8 cellular contexts compared by ENCODE assay signal in the genomic region with DNA sequence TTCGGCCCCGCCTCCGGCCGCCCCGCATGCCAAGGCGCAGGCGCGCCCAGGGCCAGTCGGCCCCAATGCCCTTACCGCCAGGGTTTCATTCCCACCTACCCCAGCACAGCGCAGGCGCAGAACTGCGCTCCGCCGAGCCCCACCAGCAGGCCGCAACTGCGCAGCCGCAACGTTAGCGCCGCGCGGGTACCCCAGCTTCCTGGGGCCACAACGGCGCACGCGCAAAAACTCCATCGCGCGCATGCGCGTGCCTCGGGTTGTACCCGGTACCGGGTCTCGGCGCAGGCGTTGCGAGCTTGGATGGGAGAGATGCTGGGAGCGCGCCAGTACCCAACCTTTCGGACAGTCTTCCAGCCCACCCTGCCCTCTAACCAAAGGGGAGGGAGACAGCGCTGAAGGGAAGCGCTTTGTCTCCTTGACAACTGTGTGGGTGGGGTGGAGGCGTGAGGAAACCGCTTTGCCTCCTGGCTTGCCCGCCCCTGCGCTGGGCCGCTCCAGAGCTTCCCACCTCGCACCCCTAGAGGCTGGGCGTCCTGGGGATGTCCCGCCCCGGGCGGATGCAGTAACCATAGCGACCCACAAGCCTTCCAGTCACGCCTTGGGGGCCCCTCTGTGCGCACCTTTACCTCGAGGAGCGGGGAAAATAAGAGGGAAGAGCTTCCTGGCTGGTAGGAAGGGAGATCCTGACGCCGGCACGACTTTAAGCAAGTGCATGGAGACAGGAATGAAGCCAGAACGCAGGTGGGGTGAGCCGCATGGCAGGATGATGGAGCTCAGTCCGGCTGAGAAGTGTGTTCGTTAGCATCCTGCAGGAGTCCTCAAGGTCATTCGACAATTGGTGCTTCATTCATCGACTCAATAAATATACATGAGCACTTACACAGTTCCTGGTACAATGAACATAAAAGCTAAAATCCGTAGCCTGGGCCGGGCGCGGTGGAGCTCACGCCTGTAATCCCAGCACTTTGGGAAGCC. TPM values are rescaled to one million over a fixed set of nuclear protein-coding genes. Genes with fewer than 3 reads are reported as not detected.
A peak's percentile ranks its signal among the peaks of the same experiment; 100 is the strongest.
DNase-seq lines count a peak whose midpoint lies in the region; ATAC-seq and TF ChIP-seq lines count a peak whose summit lies in the region.

No MANE protein-coding gene starts in this region.

- DNase-seq in CD4-positive, CD25-positive, alpha-beta regulatory T cell, result peak; percentile 97 to 100 (median 99)
- DNase-seq in NCI-H748 treated with DMSO at 0.1 percent for 48 hours (lab: John Stamatoyannopoulos, UW), result peak; percentile 98
- peak; percentile 98 to 99 for DNase-seq in activated CD4-positive, alpha-beta T cell treated with anti-CD3 and anti-CD28 coated beads, Interleukin-2, amount 50 U/mL, for 4 hours
- peak; percentile 93 to 97 for DNase-seq in dermis microvascular lymphatic vessel endothelial cell (ENCODE audit: low read depth in 2 of 2)
- DNase-seq in right lobe of liver, result peak; percentile 99
- peak; percentile 99 for DNase-seq in stimulated activated CD4-positive, alpha-beta T cell treated with anti-CD3 and anti-CD28 coated beads, Interleukin-4, amount 100 ng/mL, for 24 hours

- TF ChIP-seq POLR2A in right lobe of liver (IDR thresholded peaks at IDR 0.05), result peak; percentile 51

- H3K27me3 ChIP-seq in CD4-positive, CD25-positive, alpha-beta regulatory T cell (ENCODE audit: control insufficient read depth, insufficient read depth, low read length), result no peaks in the 10 kb centered on the region
- no peaks in the 10 kb centered on the region for H3K27me3 ChIP-seq in right lobe of liver

- peaks cover 0 to 34% (median 16%) of the 10 kb centered on the region in 4 donors for H3K4me1 Mint-ChIP-seq in CD4-positive, CD25-positive, alpha-beta regulatory T cell

- intact Hi-C loops in right lobe of liver (cut with DNase I), result no loop called here

- H3K27ac ChIP-seq in CD4-positive, CD25-positive, alpha-beta regulatory T cell (ENCODE audit: insufficient read depth, low read length, poor library complexity, severe bottlenecking), result peak overlapping the region; percentile 85
- H3K27ac ChIP-seq in right lobe of liver, result peak overlapping the region; percentile 25 to 47 (median 27)

- peak overlapping the region; percentile 77 to 93 (median 89) for H3K27ac Mint-ChIP-seq in CD4-positive, CD25-positive, alpha-beta regulatory T cell

- peaks cover 11% of the 10 kb centered on the region for H3K27me3 Mint-ChIP-seq in CD4-positive, CD25-positive, alpha-beta regulatory T cell

- H3K36me3 Mint-ChIP-seq in CD4-positive, CD25-positive, alpha-beta regulatory T cell, result peaks cover 10% of the 10 kb centered on the region

- H3K4me3 Mint-ChIP-seq in CD4-positive, CD25-positive, alpha-beta regulatory T cell, result peak overlapping the region; percentile 93 to 97 (median 96)

- peak; percentile 79 to 80 for ATAC-seq in CD4-positive, CD25-positive, alpha-beta regulatory T cell (ENCODE audit: low read depth in 2 of 2)
- ATAC-seq in GM19397 (IDR thresholded peaks at IDR 0.05; ENCODE audit: unreplicated experiment), result peak; percentile 89
- peak; percentile 87 for ATAC-seq in HG03565 (IDR thresholded peaks at IDR 0.05; ENCODE audit: unreplicated experiment)
- ATAC-seq in right lobe of liver, result peak; percentile 92 to 97 (median 94)

- 1% methylated on average over 35 of the region's 73 CpGs for WGBS in right lobe of liver (ENCODE audit: insufficient coverage, low coverage, low lambda C conversion rate, missing lambda C conversion rate)

- TF ChIP-seq CTCF in right lobe of liver (IDR thresholded peaks at IDR 0.05), result peak in 1 of 4 donors; percentile 16

- peaks cover 0 to 4% (median 0%) of the 10 kb centered on the region in 7 donors for H3K9me3 Mint-ChIP-seq in CD4-positive, CD25-positive, alpha-beta regulatory T cell

- H3K4me3 ChIP-seq in CD4-positive, CD25-positive, alpha-beta regulatory T cell (ENCODE audit: low read depth, low read length), result peak overlapping the region; percentile 68
- peak overlapping the region; percentile 62 to 65 (median 62) for H3K4me3 ChIP-seq in right lobe of liver

- H3K4me1 ChIP-seq in CD4-positive, CD25-positive, alpha-beta regulatory T cell (ENCODE audit: control insufficient read depth, insufficient read depth, low read length, poor library complexity, severe bottlenecking), result peaks cover 27% of the 10 kb centered on the region
- peaks cover 0 to 15% (median 5%) of the 10 kb centered on the region in 4 donors for H3K4me1 ChIP-seq in right lobe of liver

- H3K9me3 ChIP-seq in CD4-positive, CD25-positive, alpha-beta regulatory T cell (ENCODE audit: control insufficient read depth in 2 of 2, low read length in 2 of 2), result no peaks in the 10 kb centered on the region
- no peaks in the 10 kb centered on the region for H3K9me3 ChIP-seq in right lobe of liver

- peaks cover 10% of the 10 kb centered on the region for H3K36me3 ChIP-seq in CD4-positive, CD25-positive, alpha-beta regulatory T cell (ENCODE audit: control insufficient read depth, insufficient read depth, low read length)
- H3K36me3 ChIP-seq in right lobe of liver, result peaks cover 0 to 6% (median 2%) of the 10 kb centered on the region in 4 donors

RNA-seq across cellular contexts. Expression of a gene that starts 0.5 kb away (rescaled TPM):
- 8.7 TPM for total RNA-seq in CD4-positive, CD25-positive, alpha-beta regulatory T cell
- polyA plus RNA-seq in CD4-positive, CD25-positive, alpha-beta regulatory T cell, result under 1 TPM in 3 of 4 donors, not detected in 1; 0.17 to 0.44 (median 0.20) TPM
- total RNA-seq in dermis microvascular lymphatic vessel endothelial cell (0.64 and 1.8 TPM in 2 replicates), right lobe of liver (1 to 10 TPM; 2.5 to 5.2 (median 3.9) TPM)

RNA-seq across cellular contexts. Expression of a gene that starts 11.6 kb away (rescaled TPM):
- not detected for total RNA-seq in CD4-positive, CD25-positive, alpha-beta regulatory T cell
- polyA plus RNA-seq in CD4-positive, CD25-positive, alpha-beta regulatory T cell, result not detected
- not detected in 2 replicates for total RNA-seq in dermis microvascular lymphatic vessel endothelial cell
- not detected for total RNA-seq in right lobe of liver

RNA-seq across cellular contexts. Expression of a gene that starts 17.0 kb away (rescaled TPM):
- 21.2 TPM for total RNA-seq in CD4-positive, CD25-positive, alpha-beta regulatory T cell
- polyA plus RNA-seq in CD4-positive, CD25-positive, alpha-beta regulatory T cell, result 1 to 10 TPM; 4.5 to 6.4 (median 5.4) TPM
- total RNA-seq in dermis microvascular lymphatic vessel endothelial cell (14.9 and 24.5 TPM in 2 replicates), right lobe of liver (10 to 100 TPM; 12.8 to 21.5 (median 15.5) TPM)

RNA-seq across cellular contexts. Expression of a gene that starts 38.8 kb away (rescaled TPM):
- not detected for total RNA-seq in CD4-positive, CD25-positive, alpha-beta regulatory T cell
- polyA plus RNA-seq in CD4-positive, CD25-positive, alpha-beta regulatory T cell, result not detected
- 0.13 TPM in 1 of 2 replicates, not detected in the other for total RNA-seq in dermis microvascular lymphatic vessel endothelial cell
- 10 to 100 TPM; 18.2 to 36.1 (median 25.3) TPM for total RNA-seq in right lobe of liver

RNA-seq across cellular contexts. Expression of a gene that starts 40.0 kb away (rescaled TPM):
- 87.6 TPM for total RNA-seq in CD4-positive, CD25-positive, alpha-beta regulatory T cell
- 10 to 100 TPM in 2 of 4 donors, 1 to 10 TPM in 2; 5.0 to 13.0 (median 8.6) TPM for polyA plus RNA-seq in CD4-positive, CD25-positive, alpha-beta regulatory T cell
- total RNA-seq in dermis microvascular lymphatic vessel endothelial cell (22.1 and 35.3 TPM in 2 replicates), right lobe of liver (10 to 100 TPM; 31.1 to 50.1 (median 42.0) TPM)

Comparison
In these comparisons a context has a peak if more than half of its experiments do, and no peak if none do; other contexts are left out.
1. Peak in every context shown above with its lines: DNase-seq, ATAC-seq, H3K4me3 ChIP-seq and H3K27ac ChIP-seq.